29 cellular contexts compared by ENCODE assay signal in genomic region chr4:492412-492811, GRCh38.
"Had no signal": no experiment of that assay in that cellular context is flagged by ENCODE, and none has a peak within 500 bp of the region (broad histone marks: within the 10 kb centered on the region; RNA-seq: fewer than 3 reads in every experiment).

No MANE protein-coding gene starts in this region.

- H3K4me1 Mint-ChIP-seq: activated T-helper 17 cell treated with anti-CD3 and anti-CD28 coated beads, Interleukin-2, amount 50 U/mL, for 72 hours; WTC11 had no signal

- H3K4me3 Mint-ChIP-seq: activated CD8-positive, alpha-beta T cell treated with anti-CD3 and anti-CD28 coated beads for 36 hours; activated naive CD4-positive, alpha-beta T cell treated with anti-CD3 and anti-CD28 coated beads for 36 hours; activated naive CD4-positive, alpha-beta T cell treated with anti-CD3 and anti-CD28 coated beads, Interleukin-2, amount 50 U/mL, for 24 hours; activated naive CD8-positive, alpha-beta T cell treated with anti-CD3 and anti-CD28 coated beads for 36 hours; activated naive CD8-positive, alpha-beta T cell treated with anti-CD3 and anti-CD28 coated beads, Interleukin-2, amount 50 U/mL, for 24 hours; activated T-cell treated with anti-CD3 and anti-CD28 coated beads, Interleukin-2, amount 50 U/mL, for 4 hours; activated T-helper 17 cell treated with anti-CD3 and anti-CD28 coated beads, Interleukin-2, amount 50 U/mL, for 72 hours; WTC11 had no signal

- H3K4me1 ChIP-seq: colonic mucosa, foreskin keratinocyte, gastrocnemius medialis had no signal

- H3K27ac ChIP-seq: adrenal gland, body of pancreas, colonic mucosa, esophagus muscularis mucosa, foreskin keratinocyte, gastrocnemius medialis, heart right ventricle, hepatocyte, VCaP had no signal

- H3K27me3 Mint-ChIP-seq: activated CD8-positive, alpha-beta T cell treated with anti-CD3 and anti-CD28 coated beads for 36 hours; activated naive CD4-positive, alpha-beta T cell treated with anti-CD3 and anti-CD28 coated beads, Interleukin-2, amount 50 U/mL, for 24 hours; activated naive CD8-positive, alpha-beta T cell treated with anti-CD3 and anti-CD28 coated beads for 36 hours; activated naive CD8-positive, alpha-beta T cell treated with anti-CD3 and anti-CD28 coated beads, Interleukin-2, amount 50 U/mL, for 24 hours; activated T-helper 17 cell treated with anti-CD3 and anti-CD28 coated beads, Interleukin-2, amount 50 U/mL, for 72 hours had no signal

- DNase-seq: activated CD4-positive, alpha-beta T cell treated with anti-CD3 and anti-CD28 coated beads for 1 hour; activated CD4-positive, alpha-beta T cell treated with anti-CD3 and anti-CD28 coated beads for 4 hours; activated CD4-positive, alpha-beta T cell treated with anti-CD3 and anti-CD28 coated beads, Interleukin-2, amount 50 U/mL, for 1 hour; activated CD4-positive, alpha-beta T cell treated with anti-CD3 and anti-CD28 coated beads, Interleukin-2, amount 50 U/mL, for 48 hours; activated CD8-positive, alpha-beta memory T cell treated with anti-CD3 and anti-CD28 coated beads for 24 hours; activated CD8-positive, alpha-beta T cell treated with anti-CD3 and anti-CD28 coated beads for 36 hours; activated effector memory CD4-positive, alpha-beta T cell treated with anti-CD3 and anti-CD28 coated beads, Interleukin-2, amount 50 U/mL, for 16 hours; activated naive CD4-positive, alpha-beta T cell treated with anti-CD3 and anti-CD28 coated beads for 36 hours; activated naive CD8-positive, alpha-beta T cell treated with anti-CD3 and anti-CD28 coated beads for 36 hours; activated naive CD8-positive, alpha-beta T cell treated with anti-CD3 and anti-CD28 coated beads, Interleukin-2, amount 50 U/mL, for 24 hours; activated T-cell treated with anti-CD3 and anti-CD28 coated beads, Interleukin-2, amount 50 U/mL, for 4 hours; adrenal gland; amygdala; aorta; body of pancreas; caudate nucleus; colonic mucosa; effector CD8-positive, alpha-beta T cell; erythroblast; foreskin keratinocyte; gastrocnemius medialis; heart right ventricle; T-helper 2 cell had no signal

- H3K27me3 ChIP-seq: adrenal gland, body of pancreas, colonic mucosa, esophagus muscularis mucosa, foreskin keratinocyte, gastrocnemius medialis, heart right ventricle, hepatocyte had no signal

- H3K4me3 ChIP-seq: adrenal gland, body of pancreas, colonic mucosa, esophagus muscularis mucosa, gastrocnemius medialis, heart right ventricle, hepatocyte had no signal

- H3K27ac Mint-ChIP-seq: activated CD8-positive, alpha-beta T cell treated with anti-CD3 and anti-CD28 coated beads for 36 hours; activated naive CD4-positive, alpha-beta T cell treated with anti-CD3 and anti-CD28 coated beads for 36 hours; activated naive CD4-positive, alpha-beta T cell treated with anti-CD3 and anti-CD28 coated beads, Interleukin-2, amount 50 U/mL, for 24 hours; activated naive CD8-positive, alpha-beta T cell treated with anti-CD3 and anti-CD28 coated beads for 36 hours; activated naive CD8-positive, alpha-beta T cell treated with anti-CD3 and anti-CD28 coated beads, Interleukin-2, amount 50 U/mL, for 24 hours; activated T-helper 17 cell treated with anti-CD3 and anti-CD28 coated beads, Interleukin-2, amount 50 U/mL, for 72 hours; WTC11 had no signal

- ATAC-seq: activated CD8-positive, alpha-beta T cell treated with anti-CD3 and anti-CD28 coated beads for 36 hours; activated naive CD8-positive, alpha-beta T cell treated with anti-CD3 and anti-CD28 coated beads, Interleukin-2, amount 50 U/mL, for 24 hours; activated T-cell treated with anti-CD3 and anti-CD28 coated beads, Interleukin-2, amount 50 U/mL, for 4 hours; activated T-helper 17 cell treated with anti-CD3 and anti-CD28 coated beads, Interleukin-2, amount 50 U/mL, for 72 hours; body of pancreas; foreskin keratinocyte; gastrocnemius medialis; heart right ventricle; WTC11 had no signal

- H3K36me3 ChIP-seq: adrenal gland, colonic mucosa had no signal

- H3K9me3 ChIP-seq: adrenal gland, body of pancreas, colonic mucosa, esophagus muscularis mucosa, gastrocnemius medialis had no signal
